In genomic region chr6:117602151-117602898, GRCh38 we compare ENCODE assay signal across 8 cellular contexts. TPM values are rescaled to one million over a fixed set of nuclear protein-coding genes. Genes with fewer than 3 reads are reported as not detected.
A peak's percentile ranks its signal among the peaks of the same experiment; 100 is the strongest.
DNase-seq lines count a peak whose midpoint lies in the region; ATAC-seq and TF ChIP-seq lines count a peak whose summit lies in the region.

TSS of gene GOPC (minus strand) at chr6:117602511. CDS start at chr6:117602288, 223 bp downstream.

- no peaks in the 10 kb centered on the region for H3K9me3 ChIP-seq in mammary epithelial cell (replicated peaks; ENCODE audit: insufficient read depth, low read length)
- peaks cover 2% of the 10 kb centered on the region for H3K9me3 ChIP-seq in iPS-20b (ENCODE audit: insufficient read depth, low read depth, low read length)

- H3K27me3 ChIP-seq in mammary epithelial cell (ENCODE audit: insufficient read depth, low read length) = no peaks in the 10 kb centered on the region
- H3K27me3 ChIP-seq in iPS-20b (ENCODE audit: insufficient read depth, low read length) = no peaks in the 10 kb centered on the region

- CTCF ChIA-PET in mammary epithelial cell (lab: Charles Lee; ENCODE audit: low non-redundant PET) = interaction anchor here (0.7 to 0.9 kb wide), 4 partner anchors 48 to 862 kb away, joined by 3 to 5 read pairs (median 4); no protein-coding TSS in a partner anchor

- H3K9ac ChIP-seq in mammary epithelial cell (ENCODE audit: insufficient read depth, low read length) (peak within 1 kb of the TSS; percentile 81), iPS-20b (ENCODE audit: low read depth, low read length) (peak within 1 kb of the TSS; percentile 82; the same call in 1 of the 2 replicates)

- peak within 1 kb of the TSS; percentile 92 for H3K27ac ChIP-seq in VCaP
- peak within 1 kb of the TSS; percentile 76 for H3K27ac ChIP-seq in mammary epithelial cell (ENCODE audit: insufficient read depth, low read depth, low read length)
- peak within 1 kb of the TSS; percentile 65 for H3K27ac ChIP-seq in iPS-20b (ENCODE audit: low read length)
- H3K27ac ChIP-seq in skin epidermis = peak within 1 kb of the TSS; percentile 39 to 98 (median 89)

- no peaks in the 10 kb centered on the region for H4K20me1 ChIP-seq in mammary epithelial cell (ENCODE audit: insufficient read depth, low read length)

- H3K36me3 ChIP-seq in mammary epithelial cell (ENCODE audit: insufficient read depth, low read length) (peaks cover 9% of the 10 kb centered on the region), iPS-20b (ENCODE audit: insufficient read depth, low read depth, low read length) (peaks cover 5% of the 10 kb centered on the region; the same call in 1 of the 2 replicates)

- peaks cover 9% of the 10 kb centered on the region for H3K4me1 ChIP-seq in mammary epithelial cell (ENCODE audit: insufficient read depth, low read length)
- H3K4me1 ChIP-seq in iPS-20b (ENCODE audit: insufficient read depth, low read length) = peaks cover 5% of the 10 kb centered on the region; the same call in 1 of the 2 replicates

- WGBS in mammary epithelial cell (ENCODE audit: low coverage, missing lambda C conversion rate) = 2% methylated on average over 29 of the region's 60 CpGs

- dilution Hi-C loops in mammary epithelial cell (cut with HindIII; ENCODE audit: low sequenced_read_pairs) = no loop called here

- ATAC-seq in GM18868 (IDR thresholded peaks at IDR 0.05; ENCODE audit: unreplicated experiment) = peak; percentile 89
- ATAC-seq in HG03108 (IDR thresholded peaks at IDR 0.05; ENCODE audit: unreplicated experiment) = peak; percentile 95

- in situ Hi-C loops in ACHN (cut with HindIII; ENCODE audit: low pct_ligation_motif_present, low pct_unique_long_range_greater_than_20kb, low sequenced_read_pairs) (no loop called here), mammary epithelial cell (cut with MboI; ENCODE audit: low sequenced_read_pairs in 2 of 2) (loop anchor here (5.0 to 10.0 kb wide), 3 partner anchors 155 to 255 kb away; no protein-coding TSS in a partner anchor)

- peak; percentile 96 for DNase-seq in ACHN
- peak; percentile 96 for DNase-seq in NCI-H2196 (lab: John Stamatoyannopoulos, UW; ENCODE audit: unreplicated experiment)
- peak; percentile 98 for DNase-seq in mammary epithelial cell

- intact Hi-C loops in mammary epithelial cell (cut with micrococcal nuclease) = loop anchor here (2.0 to 10.0 kb wide), 3 partner anchors 120 to 438 kb away; partner anchors contain the start of gene DCBLD1

- peaks cover 49% of the 10 kb centered on the region for H3K79me2 ChIP-seq in mammary epithelial cell (ENCODE audit: insufficient read depth, low read length)

- TF ChIP-seq CTCF in VCaP (conservative IDR thresholded peaks at IDR 0.05) (no peak), mammary epithelial cell (conservative IDR thresholded peaks at IDR 0.05 in 1 of 2, IDR thresholded peaks at IDR 0.05 in 1 of 2; ENCODE audit: extremely low read depth in 1 of 2, insufficient read depth in 1 of 2, low read depth in 1 of 2, low read length in 2 of 2) (peak in 1 of 2 donors; percentile 15)

- BruUV-seq in mammary epithelial cell (replicated peaks; lab: Mats Ljungman, UMichigan) = no TSS peak

- H3K4me2 ChIP-seq in mammary epithelial cell (ENCODE audit: insufficient read depth, low read depth, low read length) = peak within 1 kb of the TSS; percentile 92

- peak within 1 kb of the TSS; percentile 76 to 87 (median 78) for H3K4me3 ChIP-seq in mammary epithelial cell (replicated peaks in 1 of 3; ENCODE audit: insufficient read depth in 1 of 3, low read depth in 2 of 3, low read length in 3 of 3)
- peak within 1 kb of the TSS; percentile 81 for H3K4me3 ChIP-seq in iPS-20b (ENCODE audit: low read length)
- H3K4me3 ChIP-seq in skin epidermis = peak within 1 kb of the TSS; percentile 78 to 99 (median 92)

- peak within 1 kb of the TSS; percentile 90 for H2AFZ ChIP-seq in mammary epithelial cell (ENCODE audit: low read depth, low read length)

RNA-seq across cellular contexts. Expression of gene GOPC, which starts in this region (rescaled TPM):
- 10 to 100 TPM; 43.2 to 72.5 TPM for total RNA-seq in mammary epithelial cell
- polyA plus RNA-seq in mammary epithelial cell = 21.0 TPM
- polyA minus RNA-seq in mammary epithelial cell = 10.7 TPM

Comparison
In these comparisons a context has a peak if more than half of its experiments do, and no peak if none do; other contexts are left out.
1. Peak in every context shown above with its lines: DNase-seq, ATAC-seq, H3K4me3 ChIP-seq and H3K27ac ChIP-seq.